12 cellular contexts compared by ENCODE assay signal in genomic region chr19:945401-946252, GRCh38.
DNase-seq lines count a peak whose midpoint lies in the region; ATAC-seq and TF ChIP-seq lines count a peak whose summit lies in the region.
"Had no signal": no experiment of that assay in that cellular context is flagged by ENCODE, and none has a peak within 500 bp of the region (broad histone marks: within the 10 kb centered on the region; RNA-seq: fewer than 3 reads in every experiment).

No MANE protein-coding gene starts in this region.

- peaks cover 46 to 65% of the 10 kb centered on the region in 2 donors for H3K36me3 Mint-ChIP-seq in stimulated activated naive B cell treated with anti-CD40 and anti-IgM and Interleukin-4, amounts not matched to agents 10 μg/mL and 1 μg/mL and 100 μg/mL, for 72 hours
- H3K36me3 Mint-ChIP-seq: CD8-positive, alpha-beta memory T cell had no signal

- no peak for TF ChIP-seq RAD21 in Ishikawa (IDR thresholded peaks at IDR 0.05; ENCODE audit: low read depth)

- peaks cover 0 to 3% of the 10 kb centered on the region in 2 donors for H3K9me3 Mint-ChIP-seq in stimulated activated naive B cell treated with anti-CD40 and anti-IgM and Interleukin-4, amounts not matched to agents 10 μg/mL and 1 μg/mL and 100 μg/mL, for 72 hours
- H3K9me3 Mint-ChIP-seq: CD8-positive, alpha-beta memory T cell had no signal

- DNase-seq in islet precursor cell (peak; percentile 49), NCI-H2171 treated with DMSO at 0.1 percent for 48 hours (lab: John Stamatoyannopoulos, UW) (no peak)
- no peak for DNase-seq in stimulated activated naive B cell treated with anti-CD40 and anti-IgM and Interleukin-4, amounts not matched to agents 10 μg/mL and 1 μg/mL and 100 μg/mL, for 72 hours
- no peak for DNase-seq in stimulated activated naive CD4-positive, alpha-beta T cell (lab: John Stamatoyannopoulos, UW)
- DNase-seq: CD8-positive, alpha-beta memory T cell; H7; MV-4-11; NCI-H1417 treated with DMSO at 0.1 percent for 48 hours; NCI-H2029 treated with DMSO at 0.1 percent for 48 hours; NK-92 treated with Interleukin-12 subunit alpha and Interleukin-12 subunit beta, amount 100 ng/mL, for 24 hours had no signal

- H3K27me3 Mint-ChIP-seq in stimulated activated naive B cell treated with anti-CD40 and anti-IgM and Interleukin-4, amounts not matched to agents 10 μg/mL and 1 μg/mL and 100 μg/mL, for 72 hours = no peaks in the 10 kb centered on the region

- no peak for TF ChIP-seq EP300 in Ishikawa (IDR thresholded peaks at IDR 0.05; ENCODE audit: borderline replicate concordance)

- no peak overlapping the region for H3K4me3 Mint-ChIP-seq in stimulated activated naive B cell treated with anti-CD40 and anti-IgM and Interleukin-4, amounts not matched to agents 10 μg/mL and 1 μg/mL and 100 μg/mL, for 72 hours
- H3K4me3 Mint-ChIP-seq: CD8-positive, alpha-beta memory T cell had no signal

- H3K4me1 Mint-ChIP-seq in stimulated activated naive B cell treated with anti-CD40 and anti-IgM and Interleukin-4, amounts not matched to agents 10 μg/mL and 1 μg/mL and 100 μg/mL, for 72 hours = peaks cover 47 to 79% of the 10 kb centered on the region in 2 donors

- H3K27ac Mint-ChIP-seq in stimulated activated naive B cell treated with anti-CD40 and anti-IgM and Interleukin-4, amounts not matched to agents 10 μg/mL and 1 μg/mL and 100 μg/mL, for 72 hours = peak overlapping the region; percentile 88

- ATAC-seq in stimulated activated naive B cell treated with anti-CD40 and anti-IgM and Interleukin-4, amounts not matched to agents 10 μg/mL and 1 μg/mL and 100 μg/mL, for 72 hours (replicated peaks) = no peak
- no peak for ATAC-seq in GM21528 (IDR thresholded peaks at IDR 0.05; ENCODE audit: low FRiP score, unreplicated experiment)

TF ChIP-seq in Ishikawa, 13 proteins besides CTCF, POLR2A, EP300 and RAD21:
- peak; percentile 68 for TF ChIP-seq ZBTB7A (IDR thresholded peaks at IDR 0.05; ENCODE audit: low read depth)
- no peak for TF ChIP-seq NFIC (IDR thresholded peaks at IDR 0.05)
TF ChIP-seq in Ishikawa: peak in this region for 1.
